ENCODE assay signal across 30 cellular contexts in the genomic region with DNA sequence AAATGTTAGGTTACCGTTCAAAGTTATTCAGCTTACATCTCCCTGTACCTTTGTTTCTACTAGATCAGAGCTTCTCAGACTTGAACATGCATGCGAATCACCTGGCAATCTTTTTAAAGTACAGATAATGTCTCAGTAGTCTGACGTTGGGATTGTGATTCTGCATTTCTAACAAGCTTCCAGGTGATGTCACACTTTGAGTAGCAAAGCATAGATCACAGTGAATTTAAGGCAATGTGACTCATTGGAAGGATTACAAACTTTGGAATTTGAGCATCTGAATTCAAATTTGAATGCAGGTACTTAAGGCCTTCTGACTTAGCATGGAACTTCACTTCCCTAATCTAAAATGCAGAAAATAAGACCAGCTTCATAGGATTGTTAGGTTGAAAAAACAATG. TPM values are rescaled to one million over a fixed set of nuclear protein-coding genes. Genes with fewer than 3 reads are reported as not detected.
DNase-seq lines count a peak whose midpoint lies in the region; ATAC-seq, FAIRE-seq and TF ChIP-seq lines count a peak whose summit lies in the region.
"Had no signal": no experiment of that assay in that cellular context is flagged by ENCODE, and none has a peak within 500 bp of the region (broad histone marks: within the 10 kb centered on the region; RNA-seq: fewer than 3 reads in every experiment).

No MANE protein-coding gene starts in this region.

- no peaks in the 10 kb centered on the region for H3K27me3 Mint-ChIP-seq in astrocyte (ENCODE audit: low read depth, unreplicated experiment)
- H3K27me3 Mint-ChIP-seq: progenitor cell of endocrine pancreas had no signal

- no peak overlapping the region for H3K4me3 ChIP-seq in GM23248
- H3K4me3 ChIP-seq in HUES48 (ENCODE audit: low read depth, low read length) = no peak overlapping the region
- no peak overlapping the region for H3K4me3 ChIP-seq in astrocyte (ENCODE audit: insufficient read depth, low read depth, low read length)
- H3K4me3 ChIP-seq in mesendoderm (ENCODE audit: low read length) = no peak overlapping the region
- H3K4me3 ChIP-seq: adrenal gland, cardiac muscle cell, GM12878, left ventricle myocardium inferior, PC-9, testis had no signal

- no peaks in the 10 kb centered on the region for H3K4me1 Mint-ChIP-seq in astrocyte (ENCODE audit: low read depth, unreplicated experiment)
- H3K4me1 Mint-ChIP-seq: immature natural killer cell had no signal

- no peak overlapping the region for H3K4me3 Mint-ChIP-seq in astrocyte (ENCODE audit: unreplicated experiment)
- H3K4me3 Mint-ChIP-seq: activated CD8-positive, alpha-beta memory T cell treated with anti-CD3 and anti-CD28 coated beads, Interleukin-2, amount 10 ng/mL, durations not matched to agents 7 days and 5 days; activated naive CD4-positive, alpha-beta T cell treated with anti-CD3 and anti-CD28 coated beads for 36 hours; endodermal cell; immature natural killer cell had no signal

- H3K9me3 ChIP-seq in GM23248 (ENCODE audit: low read depth) (no peaks in the 10 kb centered on the region), HUES48 (ENCODE audit: control insufficient read depth, insufficient read depth, low read length) (no peaks in the 10 kb centered on the region), astrocyte (ENCODE audit: insufficient read depth, low read depth, low read length) (no peaks in the 10 kb centered on the region)
- H3K9me3 ChIP-seq: adrenal gland, Caco-2, left ventricle myocardium inferior, testis had no signal

- no peak overlapping the region for H2BK15ac ChIP-seq in mesendoderm (replicated peaks; ENCODE audit: low read depth)

- H3K23ac ChIP-seq in mesendoderm (ENCODE audit: low read length) = no peak overlapping the region

- no peak overlapping the region for H2AK5ac ChIP-seq in mesendoderm (ENCODE audit: low read length)

- in situ Hi-C loops in GM23248 (cut with MboI) = no loop called here

- ATAC-seq in GM19035 (IDR thresholded peaks at IDR 0.05; ENCODE audit: unreplicated experiment) (no peak), GM19023 (IDR thresholded peaks at IDR 0.05; ENCODE audit: unreplicated experiment) (no peak)
- ATAC-seq: activated CD8-positive, alpha-beta memory T cell treated with anti-CD3 and anti-CD28 coated beads, Interleukin-2, amount 10 ng/mL, durations not matched to agents 7 days and 5 days; GM12878 had no signal

- H3K27me3 ChIP-seq in GM23248 (replicated peaks; ENCODE audit: insufficient read depth) = no peaks in the 10 kb centered on the region
- H3K27me3 ChIP-seq in HUES48 (ENCODE audit: control insufficient read depth, insufficient read depth, low read length) = no peaks in the 10 kb centered on the region
- H3K27me3 ChIP-seq in astrocyte (ENCODE audit: insufficient read depth, low read length) = no peaks in the 10 kb centered on the region
- H3K27me3 ChIP-seq in mesendoderm (ENCODE audit: insufficient read depth, low read length, poor library complexity) = no peaks in the 10 kb centered on the region
- H3K27me3 ChIP-seq: adrenal gland, cardiac muscle cell, testis had no signal

- no peak overlapping the region for H2BK120ac ChIP-seq in mesendoderm (ENCODE audit: low read depth, low read length)

- no peak overlapping the region for H4K8ac ChIP-seq in mesendoderm (ENCODE audit: low read depth, low read length)

- no peak overlapping the region for H3K4ac ChIP-seq in mesendoderm (ENCODE audit: low read depth, low read length)

- H3K27ac Mint-ChIP-seq in astrocyte (ENCODE audit: unreplicated experiment) = no peak overlapping the region
- H3K27ac Mint-ChIP-seq: activated CD8-positive, alpha-beta memory T cell treated with anti-CD3 and anti-CD28 coated beads, Interleukin-2, amount 10 ng/mL, durations not matched to agents 7 days and 5 days; activated naive CD4-positive, alpha-beta T cell treated with anti-CD3 and anti-CD28 coated beads for 36 hours; endodermal cell; immature natural killer cell; progenitor cell of endocrine pancreas had no signal

- H2AFZ ChIP-seq in GM23248 (no peak overlapping the region), astrocyte (ENCODE audit: low read depth, low read length) (no peak overlapping the region)
- H2AFZ ChIP-seq: PC-9 had no signal

- H3K36me3 ChIP-seq in GM23248 (ENCODE audit: low read depth) (no peaks in the 10 kb centered on the region), HUES48 (ENCODE audit: control insufficient read depth, insufficient read depth, low read length) (no peaks in the 10 kb centered on the region), astrocyte (ENCODE audit: insufficient read depth, low read length) (no peaks in the 10 kb centered on the region), mesendoderm (ENCODE audit: control insufficient read depth, insufficient read depth, low read length) (no peaks in the 10 kb centered on the region)
- H3K36me3 ChIP-seq: adrenal gland, cardiac muscle cell, left ventricle myocardium inferior, WERI-Rb-1 had no signal

- FAIRE-seq in astrocyte (lab: Jason Lieb, UNC) = no peak
- FAIRE-seq: GM12878, urothelium cell line had no signal

- no peaks in the 10 kb centered on the region for H4K20me1 ChIP-seq in GM23248 (ENCODE audit: insufficient read depth)
- no peaks in the 10 kb centered on the region for H4K20me1 ChIP-seq in astrocyte (ENCODE audit: insufficient read depth, low read length)

- H3K79me2 ChIP-seq in GM23248 (ENCODE audit: insufficient read depth) = no peaks in the 10 kb centered on the region
- no peaks in the 10 kb centered on the region for H3K79me2 ChIP-seq in astrocyte (ENCODE audit: insufficient read depth, low read length)
- no peaks in the 10 kb centered on the region for H3K79me2 ChIP-seq in mesendoderm (ENCODE audit: control insufficient read depth, insufficient read depth, low read length)

- H3K4me2 ChIP-seq in GM23248 (ENCODE audit: unreplicated experiment) (no peak overlapping the region), astrocyte (ENCODE audit: low read length) (no peak overlapping the region), mesendoderm (ENCODE audit: low read length) (no peak overlapping the region)
- H3K4me2 ChIP-seq: PC-9 had no signal

- 0 out of 2 replicates have a peak, but pooled peaks cover 4% of the 10 kb centered on the region for H3F3A ChIP-seq in GM23248 (ENCODE audit: insufficient read depth)

- H3K4me1 ChIP-seq in GM23248 (ENCODE audit: insufficient read depth) (no peaks in the 10 kb centered on the region), HUES48 (ENCODE audit: control insufficient read depth, insufficient read depth, low read length) (peaks cover 33% of the 10 kb centered on the region), astrocyte (ENCODE audit: insufficient read depth, low read length) (no peaks in the 10 kb centered on the region), mesendoderm (ENCODE audit: control insufficient read depth, low read depth, low read length) (no peaks in the 10 kb centered on the region)
- H3K4me1 ChIP-seq: adrenal gland, Caco-2, left ventricle myocardium inferior, testis had no signal

- no peak overlapping the region for H3K18ac ChIP-seq in mesendoderm (ENCODE audit: low read length)

- no peaks in the 10 kb centered on the region for H3K9me2 ChIP-seq in GM23248 (ENCODE audit: insufficient read depth)

- H3K9ac ChIP-seq in GM23248 = no peak overlapping the region
- H3K9ac ChIP-seq in HUES48 (ENCODE audit: low read depth, low read length) = no peak overlapping the region
- H3K9ac ChIP-seq in astrocyte (ENCODE audit: low read length) = no peak overlapping the region
- no peak overlapping the region for H3K9ac ChIP-seq in mesendoderm (ENCODE audit: low read length)

- no peak overlapping the region for H4K5ac ChIP-seq in mesendoderm (ENCODE audit: low read length)

- 64 to 73% methylated on average over 3 of the region's 3 CpGs for WGBS in GM23248 (ENCODE audit: low coverage in 1 of 2, low lambda C conversion rate in 2 of 2, missing lambda C conversion rate in 2 of 2), 2 experiments
- WGBS in mesendoderm (ENCODE audit: extremely low coverage, insufficient coverage, low lambda C conversion rate) = no CpG with 5 or more reads among the region's 3 CpGs

- TF ChIP-seq CTCF in astrocyte (IDR thresholded peaks at IDR 0.05; ENCODE audit: insufficient read depth, low read depth, low read length) = no peak

- no peaks in the 10 kb centered on the region for H3K79me1 ChIP-seq in mesendoderm (ENCODE audit: low read length)

- H3K36me3 Mint-ChIP-seq in astrocyte (ENCODE audit: low read depth, unreplicated experiment) = no peaks in the 10 kb centered on the region
- H3K36me3 Mint-ChIP-seq: activated CD8-positive, alpha-beta memory T cell treated with anti-CD3 and anti-CD28 coated beads, Interleukin-2, amount 10 ng/mL, durations not matched to agents 7 days and 5 days; immature natural killer cell had no signal

- H2BK5ac ChIP-seq in mesendoderm (ENCODE audit: low read length) = no peak overlapping the region

- H3K56ac ChIP-seq in mesendoderm (ENCODE audit: low read length) = no peak overlapping the region

- DNase-seq in GM23248 (peak; percentile 64), astrocyte (ENCODE audit: low read depth) (peak; percentile 43), mesendoderm (peak; percentile 32), anterior cingulate cortex (lab: John Stamatoyannopoulos, UW) (no peak)
- DNase-seq: activated CD4-positive, alpha-beta T cell treated with anti-CD3 and anti-CD28 coated beads, Interleukin-2, amount 50 U/mL, for 1 hour; activated CD8-positive, alpha-beta memory T cell treated with anti-CD3 and anti-CD28 coated beads, Interleukin-2, amount 10 ng/mL, durations not matched to agents 7 days and 5 days; activated naive CD4-positive, alpha-beta T cell treated with anti-CD3 and anti-CD28 coated beads for 36 hours; adrenal gland; Caco-2; DND-41; endodermal cell; hypothalamus; immature natural killer cell; KG1; left ventricle myocardium inferior; SHP77 treated with DMSO at 0.1 percent for 48 hours; stimulated activated naive CD4-positive, alpha-beta T cell treated with Interleukin-2 at 50 U/mL for 16 hours; SW 1271; T-helper 9 cell; testis; WERI-Rb-1 had no signal

- no peaks in the 10 kb centered on the region for H3K9me3 Mint-ChIP-seq in astrocyte (ENCODE audit: unreplicated experiment)
- H3K9me3 Mint-ChIP-seq: activated naive CD4-positive, alpha-beta T cell treated with anti-CD3 and anti-CD28 coated beads for 36 hours; endodermal cell; immature natural killer cell had no signal

- H3K27ac ChIP-seq in GM23248 = no peak overlapping the region
- peak overlapping the region; percentile 43 for H3K27ac ChIP-seq in HUES48 (ENCODE audit: low read depth, low read length)
- H3K27ac ChIP-seq in astrocyte (ENCODE audit: low read depth, low read length) = no peak overlapping the region
- H3K27ac ChIP-seq in mesendoderm (ENCODE audit: low read depth, low read length) = no peak overlapping the region
- H3K27ac ChIP-seq: adrenal gland, C4-2B, cardiac muscle cell, left ventricle myocardium inferior, PC-9, testis, WERI-Rb-1 had no signal

RNA-seq across cellular contexts. Expression of a gene that starts 10.8 kb away (rescaled TPM):
- total RNA-seq in GM23248 (2014; rRNA removed; shearing (Covaris generic)) = 23.6 and 24.8 TPM in 2 replicates
- polyA plus RNA-seq in GM23248 (2016; fragmentation: Nextera tagmentation; extraction: Ambion mirVana) = 37.8 and 40.1 TPM in 2 replicates
- 89.1 and 89.6 TPM in 2 replicates for total RNA-seq in astrocyte
- polyA plus RNA-seq in mesendoderm (2013, experiment 1 of 2) = 3.9 TPM
- 3.6 TPM for polyA plus RNA-seq in mesendoderm (2013, experiment 2 of 2)

Comparison
In these comparisons a context has a peak if more than half of its experiments do, and no peak if none do; other contexts are left out.
1. DNase-seq: peak in GM23248 (single experiment), astrocyte (single experiment) and mesendoderm (single experiment); none in anterior cingulate cortex (0 of 58).